6 cellular contexts compared by ENCODE assay signal in genomic region chr4:170214731-170215130, GRCh38.
"Had no signal": no experiment of that assay in that cellular context is flagged by ENCODE, and none has a peak within 500 bp of the region (broad histone marks: within the 10 kb centered on the region; RNA-seq: fewer than 3 reads in every experiment).

No MANE protein-coding gene starts in this region.

- H3K4me3 Mint-ChIP-seq: IgD-negative memory B cell had no signal

- H3K27me3 Mint-ChIP-seq: IgD-negative memory B cell had no signal

- DNase-seq: IMR-90, KBM-7, KG1 had no signal

- ATAC-seq: HepG2, K562 had no signal

- H3K27ac Mint-ChIP-seq: IgD-negative memory B cell had no signal

- H3K4me1 Mint-ChIP-seq: IgD-negative memory B cell had no signal
